In the genomic region with DNA sequence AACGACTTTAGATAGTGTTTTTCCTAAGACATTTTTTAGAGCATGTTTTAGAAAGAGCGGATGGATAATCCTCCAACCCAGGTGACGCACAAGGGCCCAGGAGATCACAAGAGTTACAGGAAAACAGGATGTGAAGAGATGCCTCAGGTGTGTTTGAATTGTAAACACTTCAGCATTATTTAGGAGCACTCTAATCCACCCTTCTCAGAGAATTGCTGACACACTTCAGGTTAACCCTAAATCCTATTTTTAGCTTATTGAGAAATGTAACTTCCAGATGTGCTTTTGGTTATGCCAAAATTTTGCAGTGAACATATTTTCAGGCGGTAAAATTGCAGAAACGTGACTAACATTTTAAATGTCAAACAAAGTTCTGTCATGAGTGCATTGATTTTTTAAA, we compare ENCODE assay signal across 10 cellular contexts.
"Had no signal": no experiment of that assay in that cellular context is flagged by ENCODE, and none has a peak within 500 bp of the region (broad histone marks: within the 10 kb centered on the region; RNA-seq: fewer than 3 reads in every experiment).

No MANE protein-coding gene starts in this region.

- DNase-seq: activated CD4-positive, alpha-beta T cell treated with anti-CD3 and anti-CD28 coated beads, Interleukin-2, amount 50 U/mL, for 1 hour; activated CD4-positive, CD25-positive, alpha-beta regulatory T cell treated with anti-CD3 and anti-CD28 coated beads, Interleukin-2, amount 50 U/mL, for 72 hours; activated CD8-positive, alpha-beta T cell treated with anti-CD3 and anti-CD28 coated beads, Interleukin-2, amount 10 ng/mL, durations not matched to agents 7 days and 5 days; activated gamma-delta T cell treated with Interleukin-2 at 50 U/mL for 16 hours; aorta; heart right ventricle; left colon; pancreas; right cardiac atrium; tibial artery had no signal
